33 cellular contexts compared by ENCODE assay signal in the genomic region with DNA sequence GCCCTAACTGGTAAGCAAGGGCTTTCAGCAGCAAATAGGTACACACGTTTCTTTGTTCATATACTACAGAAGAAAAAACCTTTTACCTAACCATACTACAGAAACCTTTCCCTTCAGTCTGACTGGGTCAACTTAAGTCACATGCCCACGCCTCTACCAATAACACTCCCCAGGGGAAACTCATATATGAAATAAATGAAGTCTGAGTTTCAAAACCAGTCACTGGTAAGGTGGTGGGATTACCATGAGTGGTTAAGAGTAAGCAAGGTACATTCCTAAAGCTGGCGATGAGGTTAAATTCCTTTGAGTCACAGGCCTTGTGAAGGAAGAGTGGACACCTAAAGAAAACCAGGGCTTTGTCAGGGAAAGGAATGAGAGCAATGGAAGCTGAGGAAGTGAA. TPM values are rescaled to one million over a fixed set of nuclear protein-coding genes. Genes with fewer than 3 reads are reported as not detected.
A peak's percentile ranks its signal among the peaks of the same experiment; 100 is the strongest.
DNase-seq lines count a peak whose midpoint lies in the region; ATAC-seq, FAIRE-seq and TF ChIP-seq lines count a peak whose summit lies in the region.
"Had no signal": no experiment of that assay in that cellular context is flagged by ENCODE, and none has a peak within 500 bp of the region (broad histone marks: within the 10 kb centered on the region; RNA-seq: fewer than 3 reads in every experiment).

No MANE protein-coding gene starts in this region.

- no peaks in the 10 kb centered on the region for H3K9me3 Mint-ChIP-seq in activated T-cell treated with anti-CD3 and anti-CD28 coated beads, Interleukin-2, amount 50 U/mL, for 72 hours
- no peaks in the 10 kb centered on the region for H3K9me3 Mint-ChIP-seq in activated CD8-positive, alpha-beta T cell treated with anti-CD3 and anti-CD28 coated beads for 36 hours
- H3K9me3 Mint-ChIP-seq: activated naive CD8-positive, alpha-beta T cell treated with anti-CD3 and anti-CD28 coated beads, Interleukin-2, amount 10 ng/mL, durations not matched to agents 7 days and 5 days; natural killer cell had no signal

- no peaks in the 10 kb centered on the region for H3K9me3 ChIP-seq in GM23248 (ENCODE audit: low read depth)
- no peaks in the 10 kb centered on the region for H3K9me3 ChIP-seq in SJCRH30 (replicated peaks)
- H3K9me3 ChIP-seq: ascending aorta, Peyer's patch, prostate gland, sigmoid colon, suprapubic skin, upper lobe of right lung had no signal

- H4K20me1 ChIP-seq in GM23248 (ENCODE audit: insufficient read depth), result no peaks in the 10 kb centered on the region

- ATAC-seq in activated T-cell treated with anti-CD3 and anti-CD28 coated beads, Interleukin-2, amount 50 U/mL, for 72 hours (replicated peaks in 1 of 2), result peak; percentile 68 to 85
- peak; percentile 80 for ATAC-seq in HG02938 (IDR thresholded peaks at IDR 0.05; ENCODE audit: unreplicated experiment)
- no peak for ATAC-seq in activated CD8-positive, alpha-beta T cell treated with anti-CD3 and anti-CD28 coated beads for 36 hours
- ATAC-seq: left colon, natural killer cell, upper lobe of right lung had no signal

- no peak overlapping the region for H2AFZ ChIP-seq in GM23248

- H3K4me1 Mint-ChIP-seq in activated T-cell treated with anti-CD3 and anti-CD28 coated beads, Interleukin-2, amount 50 U/mL, for 72 hours (ENCODE audit: low read depth), result no peaks in the 10 kb centered on the region
- no peaks in the 10 kb centered on the region for H3K4me1 Mint-ChIP-seq in activated CD8-positive, alpha-beta T cell treated with anti-CD3 and anti-CD28 coated beads for 36 hours (ENCODE audit: low read depth)
- H3K4me1 Mint-ChIP-seq: activated naive CD8-positive, alpha-beta T cell treated with anti-CD3 and anti-CD28 coated beads, Interleukin-2, amount 10 ng/mL, durations not matched to agents 7 days and 5 days; natural killer cell had no signal

- CTCF ChIA-PET in activated CD8-positive, alpha-beta T cell treated with anti-CD3 and anti-CD28 coated beads for 36 hours (lab: Charles Lee), result interaction anchor here (1.2 kb wide), 1 partner anchor 37 kb away, joined by 3 read pairs; no protein-coding TSS in a partner anchor

- no peak overlapping the region for H3K9ac ChIP-seq in GM23248

- no peaks in the 10 kb centered on the region for H3K9me2 ChIP-seq in GM23248 (ENCODE audit: insufficient read depth)

- H3K4me3 Mint-ChIP-seq in activated T-cell treated with anti-CD3 and anti-CD28 coated beads, Interleukin-2, amount 50 U/mL, for 72 hours, result no peak overlapping the region
- no peak overlapping the region for H3K4me3 Mint-ChIP-seq in activated CD8-positive, alpha-beta T cell treated with anti-CD3 and anti-CD28 coated beads for 36 hours
- H3K4me3 Mint-ChIP-seq: activated naive CD8-positive, alpha-beta T cell treated with anti-CD3 and anti-CD28 coated beads, Interleukin-2, amount 10 ng/mL, durations not matched to agents 7 days and 5 days; natural killer cell had no signal

- no peaks in the 10 kb centered on the region for H3K79me2 ChIP-seq in GM23248 (ENCODE audit: insufficient read depth)

- peaks cover 6% of the 10 kb centered on the region; the same call in 1 of the 2 replicates for H3K4me1 ChIP-seq in GM23248 (ENCODE audit: insufficient read depth)
- H3K4me1 ChIP-seq in SJCRH30, result peaks cover 8% of the 10 kb centered on the region
- H3K4me1 ChIP-seq: ascending aorta, Peyer's patch, prostate gland, sigmoid colon, suprapubic skin, upper lobe of right lung had no signal

- H3K4me2 ChIP-seq in GM23248 (ENCODE audit: unreplicated experiment), result no peak overlapping the region

- no peak overlapping the region for H3K4me3 ChIP-seq in GM23248
- H3K4me3 ChIP-seq in SJCRH30, result no peak overlapping the region
- H3K4me3 ChIP-seq: ascending aorta, Peyer's patch, prostate gland, sigmoid colon, suprapubic skin, upper lobe of right lung had no signal

- no peak for DNase-seq in activated T-cell treated with anti-CD3 and anti-CD28 coated beads, Interleukin-2, amount 50 U/mL, for 72 hours
- no peak for DNase-seq in activated T-cell treated with anti-CD3 and anti-CD28 coated beads, Interleukin-2, amount 50 U/mL, for 48 hours
- DNase-seq in RCC 7860 (ENCODE audit: low spot score) (peak; percentile 17), GM23248 (no peak), SJCRH30 (no peak)
- DNase-seq in activated CD8-positive, alpha-beta T cell treated with anti-CD3 and anti-CD28 coated beads for 36 hours, result no peak
- no peak for DNase-seq in activated CD8-positive, alpha-beta memory T cell treated with anti-CD3 and anti-CD28 coated beads, Interleukin-2, amount 50 U/mL, for 48 hours
- DNase-seq: 8988T; activated CD8-positive, alpha-beta memory T cell treated with anti-CD3 and anti-CD28 coated beads for 24 hours; activated gamma-delta T cell; activated naive CD8-positive, alpha-beta T cell treated with anti-CD3 and anti-CD28 coated beads, Interleukin-2, amount 10 ng/mL, durations not matched to agents 7 days and 5 days; COR-L47; effector CD4-positive, alpha-beta T cell; hypothalamus; IMR-90; left colon; natural killer cell; NCI-H1436 treated with DMSO at 0.1 percent for 48 hours; NCI-H345; NCI-H774; nucleus accumbens; Peyer's patch; SIG-M5; sigmoid colon; stimulated activated CD4-positive, alpha-beta T cell treated with anti-CD3 and anti-CD28 coated beads, Interleukin-12 subunit alpha, Interleukin-12 subunit beta, amount 100 ng/mL, for 4 hours; stimulated activated CD4-positive, alpha-beta T cell treated with anti-CD3 and anti-CD28 coated beads, Interleukin-2, amount 100 ng/mL, for 48 hours; upper lobe of right lung had no signal

- in situ Hi-C loops in GM23248 (cut with MboI), result no loop called here

- no peak for FAIRE-seq in RCC 7860 (lab: Jason Lieb, UNC)

- TF ChIP-seq CTCF in activated CD8-positive, alpha-beta T cell treated with anti-CD3 and anti-CD28 coated beads for 36 hours (IDR thresholded peaks at IDR 0.05), result no peak

- 0 out of 2 replicates have a peak, but pooled peaks cover 3% of the 10 kb centered on the region for H3F3A ChIP-seq in GM23248 (ENCODE audit: insufficient read depth)

- no peaks in the 10 kb centered on the region for H3K27me3 Mint-ChIP-seq in activated T-cell treated with anti-CD3 and anti-CD28 coated beads, Interleukin-2, amount 50 U/mL, for 72 hours (ENCODE audit: low read depth)
- peaks cover 15% of the 10 kb centered on the region for H3K27me3 Mint-ChIP-seq in activated CD8-positive, alpha-beta T cell treated with anti-CD3 and anti-CD28 coated beads for 36 hours

- H3K27me3 ChIP-seq in GM23248 (replicated peaks; ENCODE audit: insufficient read depth) (no peaks in the 10 kb centered on the region), SJCRH30 (no peaks in the 10 kb centered on the region)
- H3K27me3 ChIP-seq: ascending aorta, Peyer's patch, sigmoid colon, suprapubic skin, upper lobe of right lung had no signal

- WGBS in GM23248 (ENCODE audit: low coverage in 1 of 2, low lambda C conversion rate in 2 of 2, missing lambda C conversion rate in 2 of 2), 2 experiments, result 75 to 83% methylated on average over 3 of the region's 3 CpGs

- no peak overlapping the region for H3K27ac Mint-ChIP-seq in activated T-cell treated with anti-CD3 and anti-CD28 coated beads, Interleukin-2, amount 50 U/mL, for 72 hours
- H3K27ac Mint-ChIP-seq in activated CD8-positive, alpha-beta T cell treated with anti-CD3 and anti-CD28 coated beads for 36 hours, result no peak overlapping the region
- H3K27ac Mint-ChIP-seq: activated naive CD8-positive, alpha-beta T cell treated with anti-CD3 and anti-CD28 coated beads, Interleukin-2, amount 10 ng/mL, durations not matched to agents 7 days and 5 days; natural killer cell had no signal

- intact Hi-C loops in activated CD8-positive, alpha-beta T cell treated with anti-CD3 and anti-CD28 coated beads for 36 hours (cut with micrococcal nuclease), result no loop called here

- no peaks in the 10 kb centered on the region for H3K36me3 Mint-ChIP-seq in activated T-cell treated with anti-CD3 and anti-CD28 coated beads, Interleukin-2, amount 50 U/mL, for 72 hours (ENCODE audit: insufficient read depth in 2 of 2)
- H3K36me3 Mint-ChIP-seq in activated CD8-positive, alpha-beta T cell treated with anti-CD3 and anti-CD28 coated beads for 36 hours (ENCODE audit: low read depth), result no peaks in the 10 kb centered on the region
- H3K36me3 Mint-ChIP-seq: activated naive CD8-positive, alpha-beta T cell treated with anti-CD3 and anti-CD28 coated beads, Interleukin-2, amount 10 ng/mL, durations not matched to agents 7 days and 5 days; natural killer cell had no signal

- no peaks in the 10 kb centered on the region for H3K36me3 ChIP-seq in GM23248 (ENCODE audit: low read depth)
- no peaks in the 10 kb centered on the region for H3K36me3 ChIP-seq in SJCRH30
- H3K36me3 ChIP-seq: ascending aorta, Peyer's patch, prostate gland, sigmoid colon, suprapubic skin, upper lobe of right lung had no signal

- H3K27ac ChIP-seq in GM23248 (no peak overlapping the region), SJCRH30 (no peak overlapping the region)
- H3K27ac ChIP-seq: ascending aorta, C4-2B, epithelial cell of prostate, Peyer's patch, prostate gland, sigmoid colon, suprapubic skin, upper lobe of right lung had no signal

- POLR2A ChIA-PET in activated CD8-positive, alpha-beta T cell treated with anti-CD3 and anti-CD28 coated beads for 36 hours (lab: Charles Lee), result interaction anchor here (0.7 kb wide), 1 partner anchor 67 kb away, joined by 3 read pairs; no protein-coding TSS in a partner anchor

RNA-seq across cellular contexts. Expression of a gene that starts 21.4 kb away (rescaled TPM):
- 10 to 100 TPM; 54.0 to 58.4 TPM for total RNA-seq in activated T-cell treated with anti-CD3 and anti-CD28 coated beads, Interleukin-2, amount 50 U/mL, for 72 hours
- total RNA-seq in activated CD8-positive, alpha-beta T cell treated with anti-CD3 and anti-CD28 coated beads for 36 hours, result 10 to 100 TPM; 58.1 to 63.2 TPM
- 7.8 and 8.9 TPM in 2 replicates for total RNA-seq in GM23248 (2014; rRNA removed; shearing (Covaris generic))
- polyA plus RNA-seq in GM23248 (2016; fragmentation: Nextera tagmentation; extraction: Ambion mirVana), result 17.1 and 17.8 TPM in 2 replicates
- total RNA-seq in SJCRH30 (2014; rRNA removed; shearing (Covaris generic)), result 39.1 and 48.3 TPM in 2 replicates

RNA-seq across cellular contexts. Expression of a gene that starts 34.9 kb away (rescaled TPM):
- total RNA-seq in activated T-cell treated with anti-CD3 and anti-CD28 coated beads, Interleukin-2, amount 50 U/mL, for 72 hours, result 1 to 10 TPM; 1.6 to 5.3 TPM
- 1 to 10 TPM; 2.3 to 3.9 TPM for total RNA-seq in activated CD8-positive, alpha-beta T cell treated with anti-CD3 and anti-CD28 coated beads for 36 hours
- total RNA-seq in GM23248 (2014; rRNA removed; shearing (Covaris generic)), result 3.6 and 4.6 TPM in 2 replicates
- 2.1 and 3.3 TPM in 2 replicates for polyA plus RNA-seq in GM23248 (2016; fragmentation: Nextera tagmentation; extraction: Ambion mirVana)
- 13.6 and 14.2 TPM in 2 replicates for total RNA-seq in SJCRH30 (2014; rRNA removed; shearing (Covaris generic))
